Comparison of ENCODE assay signal across 27 cellular contexts in the genomic region with DNA sequence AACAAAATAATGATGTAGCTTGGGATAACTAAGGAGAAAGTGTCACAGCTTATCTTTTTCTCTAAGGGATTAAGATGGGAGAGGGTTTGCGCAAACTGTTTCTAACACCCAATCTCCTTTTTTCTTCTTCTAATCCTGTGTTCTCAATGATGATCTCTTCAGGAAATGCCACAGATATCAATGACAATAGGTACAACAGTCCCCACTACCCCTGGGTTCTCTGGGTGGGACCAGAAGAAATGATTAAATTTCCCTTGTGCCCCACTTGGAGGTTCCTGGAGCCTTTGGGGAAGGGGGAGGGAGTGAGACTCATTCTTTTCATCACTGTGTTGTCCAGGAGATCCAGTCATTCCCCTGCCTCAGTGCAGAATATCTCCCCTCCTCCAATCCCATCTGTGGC.
"Had no signal": no experiment of that assay in that cellular context is flagged by ENCODE, and none has a peak within 500 bp of the region (broad histone marks: within the 10 kb centered on the region; RNA-seq: fewer than 3 reads in every experiment).

No MANE protein-coding gene starts in this region.

- H3K36me3 ChIP-seq: suprapubic skin, thyroid gland, tibial artery, tibial nerve, transverse colon, upper lobe of left lung, upper lobe of right lung, uterus, vagina had no signal

- H3K36me3 Mint-ChIP-seq: stimulated activated effector memory CD8-positive, alpha-beta T cell treated with anti-CD3 and anti-CD28 coated beads, Interleukin-12 subunit alpha, Interleukin-12 subunit beta, amount 100 ng/mL, for 72 hours; stimulated activated memory B cell treated with anti-CD40 and anti-IgM and Interleukin-4, amounts not matched to agents 10 μg/mL and 1 μg/mL and 100 μg/mL, for 72 hours; stimulated activated naive B cell treated with anti-CD40 and anti-IgM and Interleukin-4, amounts not matched to agents 10 μg/mL and 1 μg/mL and 100 μg/mL, for 72 hours; type B pancreatic cell had no signal

- H3K9me3 Mint-ChIP-seq: stimulated activated effector memory CD8-positive, alpha-beta T cell treated with anti-CD3 and anti-CD28 coated beads, Interleukin-12 subunit alpha, Interleukin-12 subunit beta, amount 100 ng/mL, for 72 hours; stimulated activated memory B cell treated with anti-CD40 and anti-IgM and Interleukin-4, amounts not matched to agents 10 μg/mL and 1 μg/mL and 100 μg/mL, for 72 hours; stimulated activated naive B cell treated with anti-CD40 and anti-IgM and Interleukin-4, amounts not matched to agents 10 μg/mL and 1 μg/mL and 100 μg/mL, for 72 hours; stimulated activated naive CD8-positive, alpha-beta T cell treated with anti-CD3 and anti-CD28 coated beads, Interleukin-15, amount 100 ng/mL, for 72 hours; stimulated activated naive CD8-positive, alpha-beta T cell treated with anti-CD3 and anti-CD28 coated beads, Interleukin-15, Interleukin-2, amounts not matched to agents 100 ng/mL and 50 ng/mL, for 24 hours; type B pancreatic cell had no signal

- H3K27me3 ChIP-seq: testis, thyroid gland, tibial nerve, upper lobe of left lung, upper lobe of right lung, uterus, vagina had no signal

- DNase-seq: stimulated activated CD4-positive, alpha-beta T cell treated with anti-CD3 and anti-CD28 coated beads, Interleukin-2, amount 100 ng/mL, for 48 hours; stimulated activated CD4-positive, alpha-beta T cell treated with anti-CD3 and anti-CD28 coated beads, Interleukin-4, amount 100 ng/mL, for 1 hour; stimulated activated CD4-positive, alpha-beta T cell treated with anti-CD3 and anti-CD28 coated beads, Interleukin-4, amount 100 ng/mL, for 24 hours; stimulated activated CD4-positive, alpha-beta T cell treated with anti-CD3 and anti-CD28 coated beads, Interleukin-4, amount 100 ng/mL, for 4 hours; stimulated activated CD8-positive, alpha-beta memory T cell treated with anti-CD3 and anti-CD28 coated beads, Interleukin-4, amount 100 ng/mL, for 48 hours; stimulated activated naive B cell treated with anti-CD40 and anti-IgM and Interleukin-4, amounts not matched to agents 10 μg/mL and 1 μg/mL and 100 μg/mL, for 72 hours; stimulated activated naive CD4-positive, alpha-beta T cell treated with Interleukin-2 at 50 U/mL for 16 hours; stimulated activated naive CD8-positive, alpha-beta T cell treated with anti-CD3 and anti-CD28 coated beads, Interleukin-15, Interleukin-2, amounts not matched to agents 100 U/mL and 50 U/mL, for 24 hours; stomach; testis; thyroid gland; tibial artery; transverse colon; trophoblast cell; upper lobe of left lung; upper lobe of right lung; uterus had no signal

- H3K27ac ChIP-seq: stomach, suprapubic skin, testis, thoracic aorta, thyroid gland, tibial artery, tibial nerve, transverse colon, upper lobe of left lung, upper lobe of right lung, uterus, vagina had no signal

- H3K4me3 ChIP-seq: stomach, suprapubic skin, testis, thoracic aorta, thyroid gland, tibial artery, tibial nerve, transverse colon, upper lobe of left lung, upper lobe of right lung, uterus, vagina had no signal

- H3K27ac Mint-ChIP-seq: stimulated activated effector memory CD8-positive, alpha-beta T cell treated with anti-CD3 and anti-CD28 coated beads, Interleukin-12 subunit alpha, Interleukin-12 subunit beta, amount 100 ng/mL, for 72 hours; stimulated activated memory B cell treated with anti-CD40 and anti-IgM and Interleukin-4, amounts not matched to agents 10 μg/mL and 1 μg/mL and 100 μg/mL, for 72 hours; stimulated activated naive CD8-positive, alpha-beta T cell treated with anti-CD3 and anti-CD28 coated beads, Interleukin-15, Interleukin-2, amounts not matched to agents 100 ng/mL and 50 ng/mL, for 24 hours; type B pancreatic cell had no signal

- H3K27me3 Mint-ChIP-seq: stimulated activated naive CD8-positive, alpha-beta T cell treated with anti-CD3 and anti-CD28 coated beads, Interleukin-15, amount 100 ng/mL, for 72 hours had no signal

- FAIRE-seq: urothelium cell line had no signal

- H3K4me3 Mint-ChIP-seq: stimulated activated effector memory CD8-positive, alpha-beta T cell treated with anti-CD3 and anti-CD28 coated beads, Interleukin-12 subunit alpha, Interleukin-12 subunit beta, amount 100 ng/mL, for 72 hours; stimulated activated memory B cell treated with anti-CD40 and anti-IgM and Interleukin-4, amounts not matched to agents 10 μg/mL and 1 μg/mL and 100 μg/mL, for 72 hours; stimulated activated naive B cell treated with anti-CD40 and anti-IgM and Interleukin-4, amounts not matched to agents 10 μg/mL and 1 μg/mL and 100 μg/mL, for 72 hours; stimulated activated naive CD8-positive, alpha-beta T cell treated with anti-CD3 and anti-CD28 coated beads, Interleukin-15, amount 100 ng/mL, for 72 hours; stimulated activated naive CD8-positive, alpha-beta T cell treated with anti-CD3 and anti-CD28 coated beads, Interleukin-15, Interleukin-2, amounts not matched to agents 100 ng/mL and 50 ng/mL, for 24 hours; type B pancreatic cell had no signal

- H3K4me1 ChIP-seq: stomach, suprapubic skin, testis, thyroid gland, tibial artery, tibial nerve, transverse colon, upper lobe of right lung, uterus, vagina had no signal

- H3K9me3 ChIP-seq: stomach, suprapubic skin, testis, thoracic aorta, thyroid gland, tibial artery, tibial nerve, transverse colon, upper lobe of left lung, upper lobe of right lung, uterus, vagina had no signal
